In the genomic region with DNA sequence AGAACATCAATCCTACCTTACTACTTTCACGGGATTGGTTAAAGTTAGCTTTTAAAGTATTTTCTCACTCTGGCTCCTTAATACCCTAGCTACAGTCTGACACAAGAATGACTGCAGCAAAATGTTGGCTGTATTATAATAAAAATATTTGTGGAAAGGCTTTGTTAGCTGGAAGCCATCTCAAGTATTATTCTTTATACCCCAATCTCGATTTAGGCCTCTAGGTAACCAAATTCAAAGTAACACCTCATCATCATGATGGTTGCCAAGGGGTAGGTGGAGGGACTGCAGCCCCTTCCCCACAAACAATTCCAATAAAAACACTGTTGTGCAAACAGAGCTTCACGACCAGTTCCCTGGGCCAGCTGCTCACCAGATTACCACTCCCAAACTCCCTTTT, we compare ENCODE assay signal across 8 cellular contexts. TPM values are rescaled to one million over a fixed set of nuclear protein-coding genes. Genes with fewer than 3 reads are reported as not detected.
DNase-seq lines count a peak whose midpoint lies in the region; ATAC-seq and TF ChIP-seq lines count a peak whose summit lies in the region.

No MANE protein-coding gene starts in this region.

- H3K36me3 ChIP-seq in SJSA1 (peaks cover 17% of the 10 kb centered on the region), gastrocnemius medialis (no peaks in the 10 kb centered on the region)

- H3K4me3 ChIP-seq in GM12865 (ENCODE audit: low read depth, low read length) (peak overlapping the region; percentile 83), SJSA1 (peak overlapping the region; percentile 95), fibroblast of mammary gland (ENCODE audit: control insufficient read depth, low read depth, low read length) (peak overlapping the region; percentile 56), gastrocnemius medialis (peak overlapping the region; percentile 49 to 98 (median 78))

- no peak for DNase-seq in GM12865 (ENCODE audit: low read depth)
- DNase-seq in SJSA1 (ENCODE audit: low read depth in 1 of 2, low spot score in 2 of 2): no peak
- no peak for DNase-seq in fibroblast of mammary gland (ENCODE audit: low read depth)
- DNase-seq in gastrocnemius medialis: no peak
- DNase-seq in COLO829 (ENCODE audit: low spot score): no peak
- no peak for DNase-seq in activated CD4-positive, alpha-beta T cell treated with anti-CD3 and anti-CD28 coated beads, Interleukin-2, amount 50 U/mL, for 1 hour
- DNase-seq in hypothalamus (lab: John Stamatoyannopoulos, UW): no peak
- no peak for DNase-seq in UCSD-AML1 (lab: John Stamatoyannopoulos, UW; ENCODE audit: unreplicated experiment)

- H3K9me3 ChIP-seq in SJSA1 (replicated peaks) (no peaks in the 10 kb centered on the region), gastrocnemius medialis (no peaks in the 10 kb centered on the region)

- in situ Hi-C loops in gastrocnemius medialis (cut with MboI; ENCODE audit: low sequenced_read_pairs in 4 of 4): loop anchor here in 3 of 4 donors (10.0 to 25.0 kb wide), 2 partner anchors 65 to 1293 kb away; a partner anchor contains a TSS

- H3K27ac ChIP-seq in SJSA1: 0 out of 2 replicates have a peak overlapping the region, but pooled peaks have one; percentile 10
- H3K27ac ChIP-seq in gastrocnemius medialis: peak overlapping the region; percentile 80 to 97 (median 92)

- no peak for ATAC-seq in gastrocnemius medialis

- intact Hi-C loops in gastrocnemius medialis (cut with DNase I; ENCODE audit: low total_unique reads): loop anchor here (1.0 kb wide), 2 partner anchors 15 to 63 kb away; a partner anchor contains a TSS

- no peak for TF ChIP-seq POLR2A in gastrocnemius medialis (IDR thresholded peaks at IDR 0.05)

- H3K27me3 ChIP-seq in SJSA1 (replicated peaks): no peaks in the 10 kb centered on the region
- no peaks in the 10 kb centered on the region for H3K27me3 ChIP-seq in gastrocnemius medialis

- TF ChIP-seq CTCF in GM12865 (IDR thresholded peaks at IDR 0.05; ENCODE audit: insufficient read depth, low read depth, low read length, missing control alignments): no peak
- no peak for TF ChIP-seq CTCF in fibroblast of mammary gland (conservative IDR thresholded peaks at IDR 0.05; ENCODE audit: control insufficient read depth, insufficient read depth, low read depth, low read length)
- no peak for TF ChIP-seq CTCF in gastrocnemius medialis (IDR thresholded peaks at IDR 0.05 in 4 of 5, conservative IDR thresholded peaks at IDR 0.05 in 1 of 5)

- H3K4me1 ChIP-seq in SJSA1 (replicated peaks) (peaks cover 8% of the 10 kb centered on the region), gastrocnemius medialis (peaks cover 21 to 24% of the 10 kb centered on the region in 2 donors)

RNA-seq across cellular contexts. Expression of a gene that starts 0.8 kb away (rescaled TPM):
- 79.4 and 80.2 TPM in 2 replicates for total RNA-seq in SJSA1 (2014; rRNA removed; shearing (Covaris generic))
- 10 to 100 TPM; 26.7 to 34.7 (median 32.5) TPM for total RNA-seq in gastrocnemius medialis

RNA-seq across cellular contexts. Expression of a gene that starts 15.4 kb away (rescaled TPM):
- total RNA-seq in SJSA1 (2014; rRNA removed; shearing (Covaris generic)): 24.9 and 27.7 TPM in 2 replicates
- 1 to 10 TPM; 7.0 to 9.3 (median 8.2) TPM for total RNA-seq in gastrocnemius medialis
